23 cellular contexts compared by ENCODE assay signal in genomic region chr9:83655433-83655832, GRCh38.
"Had no signal": no experiment of that assay in that cellular context is flagged by ENCODE, and none has a peak within 500 bp of the region (broad histone marks: within the 10 kb centered on the region; RNA-seq: fewer than 3 reads in every experiment).

No MANE protein-coding gene starts in this region.

- ATAC-seq: activated CD4-positive, alpha-beta T cell treated with anti-CD3 and anti-CD28 coated beads for 36 hours; activated T-cell treated with anti-CD3 and anti-CD28 coated beads, Interleukin-2, amount 50 U/mL, for 4 hours; gastrocnemius medialis; stimulated activated naive CD8-positive, alpha-beta T cell treated with anti-CD3 and anti-CD28 coated beads, Interleukin-15, Interleukin-2, amounts not matched to agents 100 U/mL and 50 U/mL, for 24 hours; T-cell had no signal

- H3K27ac ChIP-seq: cardiac muscle cell, esophagus muscularis mucosa, gastrocnemius medialis, pancreas, psoas muscle, right atrium auricular region, thyroid gland had no signal

- H3K9me3 Mint-ChIP-seq: activated T-helper 2 cell treated with anti-CD3 and anti-CD28 coated beads, Interferon-gamma antibody, Interleukin-2, Interleukin-4, amounts not matched to agents 10 μg/mL and 5 μg/mL and 100 μg/mL, durations not matched to agents 14 hours and 24 hours and 36 hours; memory B cell; T-cell; T-helper 2 cell treated with Interferon-gamma antibody and Interleukin-4, amounts not matched to agents 5 μg/mL and 100 μg/mL, for 36 hours had no signal

- H3K4me1 Mint-ChIP-seq: nephron, T-cell had no signal

- H3K4me3 Mint-ChIP-seq: activated B cell treated with CpG ODN at 0.5 μM for 24 hours; activated CD4-positive, alpha-beta T cell treated with anti-CD3 and anti-CD28 coated beads for 36 hours; activated T-cell treated with anti-CD3 and anti-CD28 coated beads, Interleukin-2, amount 50 U/mL, for 4 hours; memory B cell; nephron; T-cell; T-helper 2 cell treated with Interferon-gamma antibody and Interleukin-4, amounts not matched to agents 5 μg/mL and 100 μg/mL, for 36 hours had no signal

- DNase-seq: activated B cell treated with CpG ODN at 0.5 μM for 24 hours; activated CD4-positive, alpha-beta T cell treated with anti-CD3 and anti-CD28 coated beads for 36 hours; activated CD4-positive, alpha-beta T cell treated with anti-CD3 and anti-CD28 coated beads, Interleukin-2, amount 50 U/mL, for 48 hours; activated CD8-positive, alpha-beta memory T cell treated with anti-CD3 and anti-CD28 coated beads, Interleukin-2, amount 50 U/mL, for 48 hours; activated naive CD4-positive, alpha-beta T cell; activated T-cell treated with anti-CD3 and anti-CD28 coated beads, Interleukin-2, amount 50 U/mL, for 4 hours; effector memory CD4-positive, alpha-beta T cell; gastrocnemius medialis; head of caudate nucleus; hypothalamus; pancreas; psoas muscle; stimulated activated CD4-positive, alpha-beta T cell treated with anti-CD3 and anti-CD28 coated beads, Interleukin-4, amount 100 ng/mL, for 24 hours; stimulated activated naive CD8-positive, alpha-beta T cell treated with anti-CD3 and anti-CD28 coated beads, Interleukin-15, Interleukin-2, amounts not matched to agents 100 U/mL and 50 U/mL, for 24 hours; T-cell; thyroid gland had no signal

- H3K9me3 ChIP-seq: esophagus muscularis mucosa, gastrocnemius medialis, pancreas, psoas muscle, thyroid gland had no signal

- H3K27ac Mint-ChIP-seq: activated B cell treated with CpG ODN at 0.5 μM for 24 hours; activated T-helper 2 cell treated with anti-CD3 and anti-CD28 coated beads, Interferon-gamma antibody, Interleukin-2, Interleukin-4, amounts not matched to agents 10 μg/mL and 5 μg/mL and 100 μg/mL, durations not matched to agents 14 hours and 24 hours and 36 hours; memory B cell; nephron; T-helper 2 cell treated with Interferon-gamma antibody and Interleukin-4, amounts not matched to agents 5 μg/mL and 100 μg/mL, for 36 hours had no signal

- H3K27me3 ChIP-seq: cardiac muscle cell, esophagus muscularis mucosa, gastrocnemius medialis, pancreas, right atrium auricular region, thyroid gland had no signal

- H3K4me1 ChIP-seq: esophagus muscularis mucosa, gastrocnemius medialis, pancreas, psoas muscle, right atrium auricular region, thyroid gland had no signal

- H3K27me3 Mint-ChIP-seq: activated B cell treated with CpG ODN at 0.5 μM for 24 hours; activated CD4-positive, alpha-beta T cell treated with anti-CD3 and anti-CD28 coated beads for 36 hours; memory B cell; T-cell had no signal

- H3K4me3 ChIP-seq: cardiac muscle cell, esophagus muscularis mucosa, gastrocnemius medialis, pancreas, psoas muscle, right atrium auricular region, thyroid gland had no signal
